ENCODE assay signal across 16 cellular contexts in genomic region chr9:96490534-96491078, GRCh38.
"Had no signal": no experiment of that assay in that cellular context is flagged by ENCODE, and none has a peak within 500 bp of the region (broad histone marks: within the 10 kb centered on the region; RNA-seq: fewer than 3 reads in every experiment).

No MANE protein-coding gene starts in this region.

- H3K4me3 ChIP-seq: neural progenitor cell, ovary, tibial artery, vagina had no signal

- H3K4me1 Mint-ChIP-seq: memory B cell, WTC11 had no signal

- H3K9me3 ChIP-seq: ovary, tibial artery, vagina had no signal

- H3K27me3 Mint-ChIP-seq: activated naive CD8-positive, alpha-beta T cell treated with anti-CD3 and anti-CD28 coated beads for 36 hours; memory B cell had no signal

- H3K27me3 ChIP-seq: neural progenitor cell, ovary, tibial artery, vagina had no signal

- DNase-seq: activated CD4-positive, alpha-beta T cell treated with anti-CD3 and anti-CD28 coated beads for 48 hours; activated effector memory CD4-positive, alpha-beta T cell treated with Interleukin-2 at 50 U/mL for 16 hours; activated naive CD8-positive, alpha-beta T cell treated with anti-CD3 and anti-CD28 coated beads for 36 hours; activated T-cell treated with anti-CD3 and anti-CD28 coated beads for 4 hours; anterior cingulate cortex; cortex of kidney; erythroblast; hypothalamus; ovary; stimulated activated CD4-positive, alpha-beta T cell treated with anti-CD3 and anti-CD28 coated beads, Interleukin-4, amount 100 ng/mL, for 4 hours; tibial artery had no signal

- H3K36me3 ChIP-seq: neural progenitor cell, ovary had no signal

- H3K27ac ChIP-seq: neural progenitor cell, ovary, vagina had no signal

- H3K4me2 ChIP-seq: neural progenitor cell had no signal

- H3K27ac Mint-ChIP-seq: activated naive CD8-positive, alpha-beta T cell treated with anti-CD3 and anti-CD28 coated beads for 36 hours; memory B cell; T-helper 1 cell treated with Interleukin-12 subunit alpha and Interleukin-12 subunit beta and Interleukin-4 antibody, amounts not matched to agents 30 μg/mL and 1 μg/mL, for 36 hours had no signal

- H3K9ac ChIP-seq: neural progenitor cell had no signal

- H3K9me3 Mint-ChIP-seq: activated naive CD8-positive, alpha-beta T cell treated with anti-CD3 and anti-CD28 coated beads for 36 hours; memory B cell; neural progenitor cell; T-helper 1 cell treated with Interleukin-12 subunit alpha and Interleukin-12 subunit beta and Interleukin-4 antibody, amounts not matched to agents 30 μg/mL and 1 μg/mL, for 36 hours; WTC11 had no signal

- H2AFZ ChIP-seq: neural progenitor cell had no signal

- H3K4me3 Mint-ChIP-seq: activated naive CD8-positive, alpha-beta T cell treated with anti-CD3 and anti-CD28 coated beads for 36 hours; memory B cell; neural progenitor cell; T-helper 1 cell treated with Interleukin-12 subunit alpha and Interleukin-12 subunit beta and Interleukin-4 antibody, amounts not matched to agents 30 μg/mL and 1 μg/mL, for 36 hours; WTC11 had no signal

- ATAC-seq: WTC11 had no signal
